In the genomic region with DNA sequence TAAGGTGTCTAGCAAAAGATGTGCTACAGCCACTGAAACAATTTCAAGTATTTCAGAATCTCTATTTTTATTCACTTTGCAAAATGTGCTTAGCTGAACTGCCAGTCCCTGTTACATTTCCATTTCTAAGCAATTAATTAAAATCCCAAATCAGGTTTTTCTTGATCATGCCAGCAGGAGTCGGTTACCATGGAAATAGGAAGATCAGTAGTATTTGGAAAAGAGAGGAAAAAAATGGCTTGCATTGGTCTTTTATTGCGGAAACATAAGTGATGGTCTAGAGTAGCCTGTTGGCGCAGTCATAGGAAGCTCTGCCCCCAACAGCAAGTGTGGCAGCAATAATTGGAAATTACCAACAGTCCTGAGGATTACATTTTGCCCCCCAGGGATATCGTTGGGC, we compare ENCODE assay signal across 20 cellular contexts.
DNase-seq lines count a peak whose midpoint lies in the region; ATAC-seq and TF ChIP-seq lines count a peak whose summit lies in the region.
"Had no signal": no experiment of that assay in that cellular context is flagged by ENCODE, and none has a peak within 500 bp of the region (broad histone marks: within the 10 kb centered on the region; RNA-seq: fewer than 3 reads in every experiment).

No MANE protein-coding gene starts in this region.

- peaks cover 13% of the 10 kb centered on the region for H3K4me1 Mint-ChIP-seq in endodermal cell
- H3K4me1 Mint-ChIP-seq: CD14-positive monocyte had no signal

- H3K27ac Mint-ChIP-seq in endodermal cell: no peak overlapping the region
- H3K27ac Mint-ChIP-seq: CD14-positive monocyte; CD4-positive, alpha-beta T cell; CD8-positive, alpha-beta memory T cell; HFFc6 had no signal

- no peak overlapping the region for H3K9ac ChIP-seq in HUES48 (ENCODE audit: low read depth, low read length)
- no peak overlapping the region for H3K9ac ChIP-seq in endodermal cell (ENCODE audit: extremely low read depth, low read length, poor library complexity, severe bottlenecking)
- H3K9ac ChIP-seq in iPS-18a (ENCODE audit: low read length): no peak overlapping the region
- H3K9ac ChIP-seq: BLaER1 treated with 17β-estradiol and CSF1 and Interleukin-3, amounts not matched to agents 10 nM and 100 nM had no signal

- H3K27ac ChIP-seq in HUES48 (ENCODE audit: low read depth, low read length) (peak overlapping the region; percentile 19), endodermal cell (ENCODE audit: low read depth, low read length) (no peak overlapping the region), iPS-18a (ENCODE audit: low read length) (peak overlapping the region; percentile 26), prostate gland (no peak overlapping the region), RWPE1 (no peak overlapping the region)
- H3K27ac ChIP-seq: 22Rv1; BLaER1 treated with 17β-estradiol and CSF1 and Interleukin-3, amounts not matched to agents 10 nM and 100 nM had no signal

- no peak overlapping the region for H3K4me3 Mint-ChIP-seq in endodermal cell
- H3K4me3 Mint-ChIP-seq: CD14-positive monocyte; CD4-positive, alpha-beta T cell; CD8-positive, alpha-beta memory T cell; HFFc6 had no signal

- intact Hi-C loops in prostate gland (cut with DNase I) (no loop called here), left colon (cut with DNase I, micrococcal nuclease) (no loop called here)

- H3K36me3 Mint-ChIP-seq in endodermal cell (ENCODE audit: low read depth): no peaks in the 10 kb centered on the region
- H3K36me3 Mint-ChIP-seq: CD14-positive monocyte had no signal

- no peaks in the 10 kb centered on the region for H3K27me3 Mint-ChIP-seq in endodermal cell (ENCODE audit: insufficient read depth)
- H3K27me3 Mint-ChIP-seq: CD4-positive, alpha-beta T cell had no signal

- H3K4me3 ChIP-seq in HUES48 (ENCODE audit: low read depth, low read length): peak overlapping the region; percentile 41; the same call in 1 of the 2 replicates
- H3K4me3 ChIP-seq in endodermal cell (ENCODE audit: low read length): peak overlapping the region; percentile 34
- H3K4me3 ChIP-seq in iPS-18a (ENCODE audit: low read length): peak overlapping the region; percentile 36
- no peak overlapping the region for H3K4me3 ChIP-seq in prostate gland
- H3K4me3 ChIP-seq: BLaER1 treated with 17β-estradiol and CSF1 and Interleukin-3, amounts not matched to agents 10 nM and 100 nM; HAP-1 had no signal

- peak; percentile 25 for DNase-seq in Ammon's horn (ENCODE audit: low spot score)
- DNase-seq in endodermal cell: no peak
- no peak for DNase-seq in prostate gland (ENCODE audit: low spot score)
- DNase-seq in left colon: no peak
- DNase-seq in NCI-H524 (lab: John Stamatoyannopoulos, UW): no peak
- DNase-seq in RWPE1 (ENCODE audit: low spot score): no peak
- DNase-seq: BE2C; CD4-positive, alpha-beta T cell; CD8-positive, alpha-beta memory T cell; DMS 273 treated with DMSO at 0.1 percent for 48 hours; DMS53; DMS79 treated with DMSO at 0.1 percent for 48 hours; GF-D8; HFFc6 had no signal

- H3K27me3 ChIP-seq in HUES48 (ENCODE audit: control insufficient read depth, insufficient read depth, low read length) (no peaks in the 10 kb centered on the region), endodermal cell (ENCODE audit: control insufficient read depth, insufficient read depth, low read length, poor library complexity, severe bottlenecking) (no peaks in the 10 kb centered on the region), iPS-18a (ENCODE audit: control insufficient read depth, insufficient read depth, low read length) (no peaks in the 10 kb centered on the region), prostate gland (replicated peaks; ENCODE audit: insufficient read depth) (no peaks in the 10 kb centered on the region)
- H3K27me3 ChIP-seq: BE2C; BLaER1 treated with 17β-estradiol and CSF1 and Interleukin-3, amounts not matched to agents 10 nM and 100 nM had no signal

- TF ChIP-seq CTCF in endodermal cell (conservative IDR thresholded peaks at IDR 0.05): no peak
- no peak for TF ChIP-seq CTCF in prostate gland (IDR thresholded peaks at IDR 0.05)
- no peak for TF ChIP-seq CTCF in RWPE1 (conservative IDR thresholded peaks at IDR 0.05; ENCODE audit: low read depth)

- H3K4me1 ChIP-seq in HUES48 (ENCODE audit: control insufficient read depth, insufficient read depth, low read length) (peaks cover 22% of the 10 kb centered on the region), endodermal cell (ENCODE audit: control insufficient read depth, insufficient read depth, low read length) (no peaks in the 10 kb centered on the region), iPS-18a (ENCODE audit: control insufficient read depth, low read depth, low read length) (peaks cover 15% of the 10 kb centered on the region), prostate gland (replicated peaks) (no peaks in the 10 kb centered on the region)
- H3K4me1 ChIP-seq: BE2C; BLaER1 treated with 17β-estradiol and CSF1 and Interleukin-3, amounts not matched to agents 10 nM and 100 nM; HAP-1 had no signal

- POLR2A ChIA-PET in RWPE1 (lab: Yijun Ruan, JAX; ENCODE audit: low non-redundant PET): no interaction called here

- H3K9me3 Mint-ChIP-seq in endodermal cell: no peaks in the 10 kb centered on the region
- H3K9me3 Mint-ChIP-seq: CD4-positive, alpha-beta T cell had no signal

- H3K9me3 ChIP-seq in HUES48 (ENCODE audit: control insufficient read depth, insufficient read depth, low read length) (no peaks in the 10 kb centered on the region), endodermal cell (ENCODE audit: control insufficient read depth, low read length) (no peaks in the 10 kb centered on the region), iPS-18a (ENCODE audit: control insufficient read depth, low read depth, low read length) (no peaks in the 10 kb centered on the region), prostate gland (no peaks in the 10 kb centered on the region)
- H3K9me3 ChIP-seq: BE2C; BLaER1 treated with 17β-estradiol and CSF1 and Interleukin-3, amounts not matched to agents 10 nM and 100 nM; HAP-1 had no signal

- 83 to 92% methylated on average over 3 to 4 of the region's 4 CpGs for WGBS in endodermal cell (ENCODE audit: insufficient coverage in 1 of 2, insufficient read length in 1 of 2), 2 experiments
- 82% methylated on average over 4 of the region's 4 CpGs for WGBS in prostate gland

- ATAC-seq in left colon: no peak

- CTCF ChIA-PET in RWPE1 (lab: Yijun Ruan, JAX): no interaction called here

- TF ChIP-seq POLR2A in prostate gland (IDR thresholded peaks at IDR 0.05): no peak

- H3K36me3 ChIP-seq in HUES48 (ENCODE audit: control insufficient read depth, insufficient read depth, low read length): no peaks in the 10 kb centered on the region
- no peaks in the 10 kb centered on the region for H3K36me3 ChIP-seq in endodermal cell (ENCODE audit: control insufficient read depth, insufficient read depth, low read length)
- H3K36me3 ChIP-seq in iPS-18a (ENCODE audit: control insufficient read depth, low read depth, low read length): no peaks in the 10 kb centered on the region
- no peaks in the 10 kb centered on the region for H3K36me3 ChIP-seq in prostate gland
- H3K36me3 ChIP-seq: BE2C; BLaER1 treated with 17β-estradiol and CSF1 and Interleukin-3, amounts not matched to agents 10 nM and 100 nM; HAP-1 had no signal

Comparison
In these comparisons a context has a peak if more than half of its experiments do, and no peak if none do; other contexts are left out.
1. H3K27ac ChIP-seq: peak in HUES48 (single experiment) and iPS-18a (single experiment); none in endodermal cell (single experiment), prostate gland (0 of 2) and RWPE1 (single experiment).
2. H3K4me3 ChIP-seq: peak in HUES48 (single experiment), endodermal cell (single experiment) and iPS-18a (single experiment); none in prostate gland (0 of 2).